12 cellular contexts compared by ENCODE assay signal in the genomic region with DNA sequence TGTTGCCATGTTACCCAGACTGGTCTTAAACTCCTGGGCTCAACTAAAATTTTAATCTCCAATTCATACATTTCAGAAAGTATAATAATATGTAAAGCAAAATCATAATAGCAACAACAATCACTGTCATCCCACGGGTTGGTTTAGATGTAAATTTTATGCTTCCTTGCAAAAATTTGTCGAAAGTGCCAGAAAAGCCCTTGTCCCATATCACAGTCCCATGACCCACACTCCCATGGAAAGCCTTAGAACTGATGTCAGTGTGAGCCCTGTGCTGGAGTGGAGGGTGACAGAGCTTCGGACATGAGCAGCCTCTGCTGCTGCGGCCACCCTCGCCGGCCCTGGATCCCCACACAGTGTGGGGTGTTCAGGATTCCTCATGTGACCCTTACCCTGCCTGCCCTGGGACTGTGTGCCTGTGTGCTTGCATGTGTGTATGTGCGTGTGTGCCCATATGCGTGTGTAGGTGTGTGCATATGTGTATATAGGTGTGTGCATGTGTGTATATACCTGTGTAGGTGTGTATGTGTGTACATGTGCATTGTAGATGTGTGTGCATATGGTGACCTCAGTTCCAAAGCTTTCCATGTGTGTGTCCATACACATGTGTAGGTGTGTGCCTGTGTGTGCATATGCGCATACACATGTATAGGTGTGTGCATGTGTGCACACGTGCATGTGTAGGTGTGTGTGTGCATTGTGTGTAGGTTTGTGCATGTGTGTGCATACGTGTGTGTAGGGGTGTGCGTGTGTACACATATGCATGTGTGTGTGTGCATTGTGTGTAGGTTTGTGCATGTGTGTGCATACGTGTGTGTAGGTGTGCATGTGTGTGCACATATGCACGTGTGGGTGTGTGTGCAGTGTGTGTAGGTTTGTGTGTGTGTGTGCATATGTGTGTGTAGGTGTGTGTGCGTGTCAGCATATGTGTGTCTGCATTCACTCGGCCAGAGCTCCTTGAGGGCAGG.
"Had no signal": no experiment of that assay in that cellular context is flagged by ENCODE, and none has a peak within 500 bp of the region (broad histone marks: within the 10 kb centered on the region; RNA-seq: fewer than 3 reads in every experiment).

No MANE protein-coding gene starts in this region.

- H3K9me3 Mint-ChIP-seq: activated naive CD4-positive, alpha-beta T cell treated with anti-CD3 and anti-CD28 coated beads, Interleukin-2, amount 50 U/mL, for 24 hours; brain; neural crest cell had no signal

- H3K27ac ChIP-seq: skin epidermis had no signal

- H3K36me3 Mint-ChIP-seq: activated naive CD4-positive, alpha-beta T cell treated with anti-CD3 and anti-CD28 coated beads, Interleukin-2, amount 50 U/mL, for 24 hours; brain had no signal

- H3K4me3 ChIP-seq: skin epidermis, thyroid gland had no signal

- FAIRE-seq: islet of Langerhans had no signal

- ATAC-seq: activated CD4-positive, CD25-positive, alpha-beta regulatory T cell treated with anti-CD3 and anti-CD28 coated beads, Interleukin-2, amount 50 U/mL, for 24 hours had no signal

- DNase-seq: activated T-cell treated with anti-CD3 and anti-CD28 coated beads, Interleukin-2, amount 50 U/mL, for 1 hour; cerebellar nuclear complex; dermis blood vessel endothelial cell; foreskin fibroblast; head of caudate nucleus; thyroid gland had no signal

- H3K27me3 Mint-ChIP-seq: activated naive CD4-positive, alpha-beta T cell treated with anti-CD3 and anti-CD28 coated beads, Interleukin-2, amount 50 U/mL, for 24 hours; brain had no signal

- H3K9me3 ChIP-seq: thyroid gland had no signal

- H3K36me3 ChIP-seq: thyroid gland had no signal

- H3K27me3 ChIP-seq: thyroid gland had no signal

- H3K4me3 Mint-ChIP-seq: activated naive CD4-positive, alpha-beta T cell treated with anti-CD3 and anti-CD28 coated beads, Interleukin-2, amount 50 U/mL, for 24 hours; brain; neural crest cell had no signal
